8 cellular contexts compared by ENCODE assay signal in genomic region chr11:65422633-65423515, GRCh38. TPM values are rescaled to one million over a fixed set of nuclear protein-coding genes. Genes with fewer than 3 reads are reported as not detected.
DNase-seq lines count a peak whose midpoint lies in the region; ATAC-seq and TF ChIP-seq lines count a peak whose summit lies in the region.

Gene NEAT1, plus strand, starts transcription at chr11:65422798.

- H3K4me1 Mint-ChIP-seq in Calu3 (ENCODE audit: low read depth, unreplicated experiment): peaks cover 55% of the 10 kb centered on the region
- H3K4me1 Mint-ChIP-seq in activated T-helper 17 cell treated with anti-CD3 and anti-CD28 coated beads, Interleukin-2, amount 50 U/mL, for 72 hours: peaks cover 41% of the 10 kb centered on the region
- H3K4me1 Mint-ChIP-seq in natural killer cell: peaks cover 85 to 92% of the 10 kb centered on the region in 2 donors

- peak within 1 kb of the TSS; percentile 92 for H3K4me2 ChIP-seq in fibroblast of lung (ENCODE audit: extremely low read depth, insufficient read depth, low read length)

- ATAC-seq in RWPE2 (ENCODE audit: low read depth) (no peak; the same call in 2 of the 3 replicates), natural killer cell (peak; percentile 3 to 35 (median 32)), HG03280 (IDR thresholded peaks at IDR 0.05; ENCODE audit: unreplicated experiment) (no peak)
- peak; percentile 9 for ATAC-seq in activated T-helper 17 cell treated with anti-CD3 and anti-CD28 coated beads, Interleukin-2, amount 50 U/mL, for 72 hours (replicated peaks)

- peaks cover 51% of the 10 kb centered on the region for H3K36me3 ChIP-seq in RWPE2 (ENCODE audit: low read depth)
- H3K36me3 ChIP-seq in fibroblast of lung (ENCODE audit: control insufficient read depth, insufficient read depth, low read length): peaks cover 14% of the 10 kb centered on the region

- no TSS peak for BruUV-seq in Calu3 (replicated peaks; lab: Mats Ljungman, UMichigan)

- H3K27me3 ChIP-seq in HL-60 (ENCODE audit: insufficient read depth, poor library complexity, severe bottlenecking) (no peaks in the 10 kb centered on the region), RWPE2 (ENCODE audit: insufficient read depth, poor library complexity, severe bottlenecking) (no peaks in the 10 kb centered on the region), fibroblast of lung (ENCODE audit: control insufficient read depth, insufficient read depth, low read length) (no peaks in the 10 kb centered on the region)

- peaks cover 93% of the 10 kb centered on the region for H3K36me3 Mint-ChIP-seq in Calu3 (ENCODE audit: insufficient read depth, unreplicated experiment)
- H3K36me3 Mint-ChIP-seq in activated T-helper 17 cell treated with anti-CD3 and anti-CD28 coated beads, Interleukin-2, amount 50 U/mL, for 72 hours (ENCODE audit: low read depth): peaks cover 98% of the 10 kb centered on the region
- peaks cover 7% of the 10 kb centered on the region for H3K36me3 Mint-ChIP-seq in natural killer cell

- H3K79me2 ChIP-seq in fibroblast of lung (ENCODE audit: control insufficient read depth, insufficient read depth, low read length): peaks cover 77% of the 10 kb centered on the region

- intact Hi-C loops in Calu3 (cut with micrococcal nuclease; ENCODE audit: unreplicated experiment) (no loop called here), natural killer cell (cut with micrococcal nuclease) (no loop called here)

- DNase-seq in Calu3 (peak; percentile 96), HL-60 (ENCODE audit: low read depth in 1 of 2, low spot score in 1 of 2) (peak; percentile 95 to 99), RWPE2 (ENCODE audit: low spot score) (peak; percentile 94), fibroblast of lung (ENCODE audit: low read depth in 2 of 2) (peak; percentile 87 to 98), natural killer cell (peak; percentile 96)
- peak; percentile 66 to 87 (median 83) for DNase-seq in stimulated activated naive CD4-positive, alpha-beta T cell (lab: John Stamatoyannopoulos, UW)

- no peaks in the 10 kb centered on the region for H3K9me3 Mint-ChIP-seq in Calu3 (ENCODE audit: low read depth, unreplicated experiment)
- peaks cover 5% of the 10 kb centered on the region for H3K9me3 Mint-ChIP-seq in activated T-helper 17 cell treated with anti-CD3 and anti-CD28 coated beads, Interleukin-2, amount 50 U/mL, for 72 hours
- no peaks in the 10 kb centered on the region for H3K9me3 Mint-ChIP-seq in natural killer cell

- H3K27ac ChIP-seq in HL-60 (replicated peaks) (peak within 1 kb of the TSS; percentile 100), RWPE2 (ENCODE audit: poor library complexity, severe bottlenecking) (peak within 1 kb of the TSS; percentile 97), fibroblast of lung (ENCODE audit: insufficient read depth, low read length) (peak within 1 kb of the TSS; percentile 100)

- H3K4me3 ChIP-seq in HL-60 (replicated peaks; ENCODE audit: insufficient read depth, low read length) (peak within 1 kb of the TSS; percentile 64), RWPE2 (ENCODE audit: severe bottlenecking) (peak within 1 kb of the TSS; percentile 76), fibroblast of lung (replicated peaks in 1 of 4; ENCODE audit: control extremely low read depth in 1 of 4, insufficient read depth in 1 of 4, low read depth in 3 of 4, low read length in 4 of 4) (peak within 1 kb of the TSS; percentile 78 to 90 (median 86))

- H3K4me1 ChIP-seq in RWPE2 (ENCODE audit: insufficient read depth, poor library complexity, severe bottlenecking): peaks cover 31% of the 10 kb centered on the region
- H3K4me1 ChIP-seq in fibroblast of lung (ENCODE audit: control insufficient read depth, extremely low read depth, insufficient read depth, low read length): peaks cover 25% of the 10 kb centered on the region

- H3K4me3 Mint-ChIP-seq in Calu3 (ENCODE audit: low read depth, unreplicated experiment): peak within 1 kb of the TSS; percentile 90
- H3K4me3 Mint-ChIP-seq in activated T-helper 17 cell treated with anti-CD3 and anti-CD28 coated beads, Interleukin-2, amount 50 U/mL, for 72 hours: peak within 1 kb of the TSS; percentile 99
- peak within 1 kb of the TSS; percentile 95 for H3K4me3 Mint-ChIP-seq in natural killer cell

- H4K20me1 ChIP-seq in fibroblast of lung (ENCODE audit: control insufficient read depth, extremely low read depth, insufficient read depth, low read length): peaks cover 15% of the 10 kb centered on the region

- H3K27ac Mint-ChIP-seq in Calu3 (ENCODE audit: unreplicated experiment) (peak within 1 kb of the TSS; percentile 99), natural killer cell (peak within 1 kb of the TSS; percentile 98 to 100)
- peak within 1 kb of the TSS; percentile 100 for H3K27ac Mint-ChIP-seq in activated T-helper 17 cell treated with anti-CD3 and anti-CD28 coated beads, Interleukin-2, amount 50 U/mL, for 72 hours

- H3K27me3 Mint-ChIP-seq in Calu3 (ENCODE audit: unreplicated experiment): peaks cover 16% of the 10 kb centered on the region
- no peaks in the 10 kb centered on the region for H3K27me3 Mint-ChIP-seq in activated T-helper 17 cell treated with anti-CD3 and anti-CD28 coated beads, Interleukin-2, amount 50 U/mL, for 72 hours
- H3K27me3 Mint-ChIP-seq in natural killer cell (ENCODE audit: low read depth in 2 of 2): peaks cover 0 to 5% of the 10 kb centered on the region in 2 donors

- no peak for TF ChIP-seq CTCF in Calu3 (IDR thresholded peaks at IDR 0.05; ENCODE audit: unreplicated experiment)
- no peak for TF ChIP-seq CTCF in HL-60 (IDR thresholded peaks at IDR 0.05; ENCODE audit: insufficient read depth, low read length)
- no peak for TF ChIP-seq CTCF in RWPE2 (IDR thresholded peaks at IDR 0.05; ENCODE audit: poor library complexity, severe bottlenecking)
- no peak for TF ChIP-seq CTCF in fibroblast of lung (conservative IDR thresholded peaks at IDR 0.05 in 1 of 2, IDR thresholded peaks at IDR 0.05 in 1 of 2; ENCODE audit: low read depth in 1 of 2, low read length in 2 of 2)
- TF ChIP-seq CTCF in natural killer cell (IDR thresholded peaks at IDR 0.05): no peak

- H3K9ac ChIP-seq in fibroblast of lung (ENCODE audit: insufficient read depth, low read length): peak within 1 kb of the TSS; percentile 100

- H3K9me3 ChIP-seq in RWPE2 (ENCODE audit: severe bottlenecking): no peaks in the 10 kb centered on the region
- no peaks in the 10 kb centered on the region for H3K9me3 ChIP-seq in fibroblast of lung (ENCODE audit: control insufficient read depth, insufficient read depth, low read depth, low read length)

- CTCF ChIA-PET in Calu3 (lab: Charles Lee): interaction anchor here (0.8 to 1.9 kb wide), 2 partner anchors 11 to 79 kb away, joined by 3 to 4 read pairs; no protein-coding TSS in a partner anchor

- no peak within 1 kb of the TSS for H2AFZ ChIP-seq in fibroblast of lung (ENCODE audit: low read length)

RNA-seq across cellular contexts. Expression of gene NEAT1, which starts in this region (rescaled TPM):
- total RNA-seq in Calu3 (2022) (605 and 821 TPM in 2 replicates), fibroblast of lung (177 and 299 TPM in 2 replicates), natural killer cell (1,000 to 10,000 TPM; 1,031 to 1,768 (median 1,493) TPM)
- total RNA-seq in activated T-helper 17 cell treated with anti-CD3 and anti-CD28 coated beads, Interleukin-2, amount 50 U/mL, for 72 hours: 1,000 to 10,000 TPM in 1 of 2 donors, 100 to 1,000 TPM in 1; 823 to 2,912 TPM
- polyA plus RNA-seq in fibroblast of lung: 40.6 and 40.9 TPM in 2 replicates
- polyA plus RNA-seq in fibroblast of lung (2012): 140 and 151 TPM in 2 replicates
- 61.4 and 179 TPM in 2 replicates for polyA minus RNA-seq in fibroblast of lung (ENCODE audit: low replicate concordance)

Comparison
In these comparisons a context has a peak if more than half of its experiments do, and no peak if none do; other contexts are left out.
1. ATAC-seq: peak in activated T-helper 17 cell treated with anti-CD3 and anti-CD28 coated beads, Interleukin-2, amount 50 U/mL, for 72 hours (single experiment) and natural killer cell (3 of 3); none in RWPE2 (single experiment) and HG03280 (single experiment).
2. Peak in every context shown above with its lines, with median percentiles within 50 percentile points of each other: DNase-seq, H3K27ac Mint-ChIP-seq, H3K4me3 Mint-ChIP-seq, H3K27ac ChIP-seq and H3K4me3 ChIP-seq.